1 cellular context compared by ENCODE assay signal in genomic region chr2:53787255-53787910, GRCh38.
TF ChIP-seq lines count a peak whose summit lies in the region.

No MANE protein-coding gene starts in this region.

TF ChIP-seq in liver, 16 proteins besides CTCF, POLR2A, EP300 and RAD21 (continued from another document):
- no peak for TF ChIP-seq REST (IDR thresholded peaks at IDR 0.05)
